18 cellular contexts compared by ENCODE assay signal in the genomic region with DNA sequence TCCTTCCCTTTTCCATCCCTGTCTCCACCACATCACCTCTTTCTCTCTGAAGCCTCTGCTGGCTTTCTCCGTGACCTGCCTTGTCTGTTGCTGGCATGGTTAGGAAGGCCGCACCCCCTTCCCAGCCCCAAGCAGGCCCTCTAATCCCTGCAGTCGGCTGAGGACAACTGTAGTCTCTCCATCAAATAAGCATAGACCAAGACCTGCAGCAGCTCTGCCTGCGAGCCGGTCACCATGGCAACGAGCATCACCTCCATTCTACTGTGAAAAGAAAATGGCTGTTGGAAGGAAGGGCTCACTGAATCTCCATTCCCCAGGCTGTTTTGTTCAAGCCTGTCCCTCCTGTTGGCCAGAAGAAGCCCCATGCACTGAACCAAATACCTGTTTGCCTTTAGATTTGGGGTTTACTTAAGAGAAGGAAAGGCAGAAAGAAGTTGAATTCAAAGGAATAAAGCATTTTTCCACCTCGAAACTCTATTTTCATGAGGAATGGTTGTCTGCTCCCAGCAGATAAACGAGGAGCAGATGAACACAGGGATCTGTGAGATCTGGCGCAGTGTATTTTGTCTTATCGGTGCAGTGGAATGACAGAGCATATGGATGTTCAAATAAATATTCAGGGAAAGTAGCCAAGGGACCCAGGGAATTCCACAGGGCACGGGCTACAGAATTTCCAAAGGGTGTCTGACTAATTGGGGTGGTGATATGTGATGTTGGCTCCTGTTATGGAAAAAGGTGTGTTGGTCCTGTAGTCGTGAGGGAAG.
A peak's percentile ranks its signal among the peaks of the same experiment; 100 is the strongest.
DNase-seq lines count a peak whose midpoint lies in the region; ATAC-seq, FAIRE-seq and TF ChIP-seq lines count a peak whose summit lies in the region.
"Had no signal": no experiment of that assay in that cellular context is flagged by ENCODE, and none has a peak within 500 bp of the region (broad histone marks: within the 10 kb centered on the region; RNA-seq: fewer than 3 reads in every experiment).

No MANE protein-coding gene starts in this region.

- no peak overlapping the region for H2BK12ac ChIP-seq in H1 (ENCODE audit: low read depth, low read length)

- H3K79me2 ChIP-seq in H1 (ENCODE audit: control insufficient read depth in 1 of 2, insufficient read depth in 2 of 2, low read length in 2 of 2), result no peaks in the 10 kb centered on the region
- no peaks in the 10 kb centered on the region for H3K79me2 ChIP-seq in HepG2 (ENCODE audit: insufficient read depth, low read length)
- no peaks in the 10 kb centered on the region for H3K79me2 ChIP-seq in smooth muscle cell (ENCODE audit: low read depth)

- no peak overlapping the region for H3K9ac ChIP-seq in H1 (replicated peaks in 1 of 4; ENCODE audit: extremely low read depth in 1 of 4, low read depth in 3 of 4, low read length in 3 of 4)
- H3K9ac ChIP-seq in HepG2 (ENCODE audit: insufficient read depth, low read depth, low read length), result no peak overlapping the region
- no peak overlapping the region for H3K9ac ChIP-seq in smooth muscle cell (ENCODE audit: low read depth)

- no peak overlapping the region for H3K23ac ChIP-seq in H1 (ENCODE audit: insufficient read length)

- no peak overlapping the region for H4K5ac ChIP-seq in H1 (ENCODE audit: insufficient read length, low read depth, low read length)

- no peaks in the 10 kb centered on the region for H3F3A ChIP-seq in smooth muscle cell (ENCODE audit: low read depth)

- H3K4me2 ChIP-seq in H1 (ENCODE audit: insufficient read depth in 1 of 2, low read depth in 2 of 2, low read length in 2 of 2) (no peak overlapping the region), HepG2 (ENCODE audit: low read depth, low read length) (no peak overlapping the region), smooth muscle cell (no peak overlapping the region)

- H3K4me1 ChIP-seq in H1 (replicated peaks in 1 of 4; ENCODE audit: control insufficient read depth in 3 of 4, insufficient read depth in 4 of 4, low read length in 3 of 4) (no peaks in the 10 kb centered on the region), HepG2 (ENCODE audit: insufficient read depth, low read length) (0 out of 2 replicates have a peak, but pooled peaks cover under 1% of the 10 kb centered on the region), smooth muscle cell (ENCODE audit: low read depth) (peaks cover 15% of the 10 kb centered on the region)
- H3K4me1 ChIP-seq: tibial artery had no signal

- H3K4me3 ChIP-seq in H1 (ENCODE audit: extremely low read depth in 1 of 4, insufficient read depth in 2 of 4, low read depth in 3 of 4, low read length in 4 of 4), result no peak overlapping the region
- H3K4me3 ChIP-seq in HepG2 (replicated peaks in 1 of 3; ENCODE audit: insufficient read depth in 1 of 3, low read depth in 2 of 3, low read length in 3 of 3), result no peak overlapping the region
- no peak overlapping the region for H3K4me3 ChIP-seq in smooth muscle cell
- H3K4me3 ChIP-seq: ovary, skin epidermis, tibial artery had no signal

- H3K27ac ChIP-seq in H1 (ENCODE audit: low read depth, low read length) (no peak overlapping the region), HepG2 (ENCODE audit: extremely low read length, insufficient read depth, low read length) (no peak overlapping the region), smooth muscle cell (ENCODE audit: low read depth) (no peak overlapping the region)
- H3K27ac ChIP-seq: skin epidermis, tibial artery had no signal

- no peak for ATAC-seq in HepG2
- ATAC-seq: esophagus mucosa had no signal

- H2AFZ ChIP-seq in H1 (ENCODE audit: low read length), result no peak overlapping the region
- no peak overlapping the region for H2AFZ ChIP-seq in HepG2 (ENCODE audit: low read length)
- no peak overlapping the region for H2AFZ ChIP-seq in smooth muscle cell (ENCODE audit: low read depth)

- no peak overlapping the region for H3K4me3 Mint-ChIP-seq in activated T-cell treated with anti-CD3 and anti-CD28 coated beads, Interleukin-2, amount 50 U/mL, for 24 hours

- no peaks in the 10 kb centered on the region for H3K36me3 Mint-ChIP-seq in activated T-cell treated with anti-CD3 and anti-CD28 coated beads, Interleukin-2, amount 50 U/mL, for 24 hours (ENCODE audit: low read depth)

- H3K18ac ChIP-seq in H1 (ENCODE audit: extremely low read depth, low read length), result no peak overlapping the region

- intact Hi-C loops in HepG2 (cut with micrococcal nuclease; ENCODE audit: unreplicated experiment), result no loop called here

- peak; percentile 6 for DNase-seq in NCI-H1105 (lab: John Stamatoyannopoulos, UW)
- DNase-seq in NCI-H2227 treated with DMSO at 0.1 percent for 48 hours (lab: John Stamatoyannopoulos, UW), result peak; percentile 69
- DNase-seq in H1 (ENCODE audit: low read depth in 1 of 2, low spot score in 2 of 2), result no peak
- DNase-seq in occipital lobe (lab: John Stamatoyannopoulos, UW), result peak; percentile 45
- DNase-seq in activated T-cell treated with anti-CD3 and anti-CD28 coated beads, Interleukin-2, amount 50 U/mL, for 24 hours, result no peak
- DNase-seq in HepG2 (ENCODE audit: low spot score), result no peak
- no peak for DNase-seq in smooth muscle cell (lab: John Stamatoyannopoulos, UW; ENCODE audit: unreplicated experiment)
- DNase-seq: activated CD4-positive, alpha-beta T cell treated with anti-CD3 and anti-CD28 coated beads for 1 hour; activated CD8-positive, alpha-beta memory T cell treated with anti-CD3 and anti-CD28 coated beads, Interleukin-2, amount 50 U/mL, for 4 hours; activated naive CD4-positive, alpha-beta T cell; dermis blood vessel endothelial cell; islet precursor cell; NCI-H2171 treated with DMSO at 0.1 percent for 48 hours; ovary; stimulated activated CD4-positive, alpha-beta T cell treated with anti-CD3 and anti-CD28 coated beads, Interleukin-4, amount 100 ng/mL, for 4 hours; tibial artery had no signal

- no peaks in the 10 kb centered on the region for H3K79me1 ChIP-seq in H1 (ENCODE audit: low read depth, low read length)

- no peak for TF ChIP-seq POLR2A in H1 (IDR thresholded peaks at IDR 0.05; ENCODE audit: control extremely low read depth in 1 of 2, low read depth in 2 of 2, low read length in 2 of 2)
- TF ChIP-seq POLR2A in HepG2 (IDR thresholded peaks at IDR 0.05; ENCODE audit: insufficient read depth in 1 of 2, low read depth in 2 of 2, low read length in 2 of 2), result no peak

- peaks cover 13% of the 10 kb centered on the region for H3K27me3 Mint-ChIP-seq in activated T-cell treated with anti-CD3 and anti-CD28 coated beads, Interleukin-2, amount 50 U/mL, for 24 hours

- H4K20me1 ChIP-seq in H1 (replicated peaks in 1 of 2; ENCODE audit: control insufficient read depth in 1 of 2, insufficient read depth in 2 of 2, low read length in 2 of 2) (no peaks in the 10 kb centered on the region), HepG2 (ENCODE audit: insufficient read depth, low read length) (no peaks in the 10 kb centered on the region), smooth muscle cell (ENCODE audit: low read depth) (no peaks in the 10 kb centered on the region)

- CTCF ChIA-PET in H1 (lab: Charles Lee; ENCODE audit: partially characterized antibody), result interaction anchor here (1.9 kb wide), 1 partner anchor 11 kb away, joined by 5 read pairs; no protein-coding TSS in a partner anchor
- CTCF ChIA-PET in HepG2 (lab: Yijun Ruan, JAX; ENCODE audit: low intra/inter-chr PET ratio, low total read pairs), result no interaction called here

- in situ Hi-C loops in HepG2 (cut with HindIII; ENCODE audit: extremely low pct_ligation_motif_present, low pct_unique_long_range_greater_than_20kb), result no loop called here

- no peaks in the 10 kb centered on the region for H3K9me3 ChIP-seq in H1 (ENCODE audit: insufficient read depth in 2 of 2, low read depth in 1 of 2, low read length in 1 of 2)
- no peaks in the 10 kb centered on the region for H3K9me3 ChIP-seq in HepG2 (ENCODE audit: low read length)
- no peaks in the 10 kb centered on the region for H3K9me3 ChIP-seq in smooth muscle cell (replicated peaks; ENCODE audit: low read depth)
- H3K9me3 ChIP-seq: ovary, tibial artery had no signal

- no peak overlapping the region; the same call in 1 of the 2 replicates for H4K8ac ChIP-seq in H1 (ENCODE audit: extremely low read depth, insufficient read depth, low read length)

- TF ChIP-seq CTCF in H1 (IDR thresholded peaks at IDR 0.05; ENCODE audit: control extremely low read depth in 1 of 3, insufficient read depth in 1 of 3, low read depth in 1 of 3, low read length in 3 of 3), result no peak
- no peak for TF ChIP-seq CTCF in HepG2 (CRISPR knock-in tag; IDR thresholded peaks at IDR 0.05)
- TF ChIP-seq CTCF in smooth muscle cell (IDR thresholded peaks at IDR 0.05; ENCODE audit: borderline replicate concordance, insufficient read depth, poor library complexity, severe bottlenecking), result no peak

- H2BK5ac ChIP-seq in H1 (ENCODE audit: low read depth, low read length), result no peak overlapping the region

- H3K56ac ChIP-seq in H1 (replicated peaks; ENCODE audit: insufficient read length, low read depth, low read length), result no peak overlapping the region

- no peak overlapping the region for H2BK15ac ChIP-seq in H1 (ENCODE audit: low read length)

- no peak overlapping the region for H2BK20ac ChIP-seq in H1 (ENCODE audit: low read length)

- H3K4ac ChIP-seq in H1 (replicated peaks; ENCODE audit: insufficient read length, low read depth, low read length), result no peak overlapping the region

- H3K9me3 Mint-ChIP-seq in activated T-cell treated with anti-CD3 and anti-CD28 coated beads, Interleukin-2, amount 50 U/mL, for 24 hours, result no peaks in the 10 kb centered on the region

- H3K27ac Mint-ChIP-seq in activated T-cell treated with anti-CD3 and anti-CD28 coated beads, Interleukin-2, amount 50 U/mL, for 24 hours, result no peak overlapping the region

- H2BK120ac ChIP-seq in H1 (replicated peaks; ENCODE audit: low read depth, low read length), result no peak overlapping the region

- no peak for TF ChIP-seq EP300 in H1 (IDR thresholded peaks at IDR 0.05; ENCODE audit: borderline replicate concordance in 1 of 2, low read depth in 2 of 2, low read length in 2 of 2)
- no peak for TF ChIP-seq EP300 in HepG2 (IDR thresholded peaks at IDR 0.05; ENCODE audit: low read depth in 2 of 2, low read length in 2 of 2)
- no peak for TF ChIP-seq EP300 in HepG2 (CRISPR knock-in tag; IDR thresholded peaks at IDR 0.05; ENCODE audit: borderline replicate concordance)

- POLR2A ChIA-PET in H1 (lab: Charles Lee; ENCODE audit: partially characterized antibody), result no interaction called here
- POLR2A ChIA-PET in HepG2 (lab: Yijun Ruan, JAX), result no interaction called here

- no peak overlapping the region for H3K14ac ChIP-seq in H1 (ENCODE audit: insufficient read length)

- no TSS peak for BruUV-seq in HepG2 (replicated peaks; lab: Mats Ljungman, UMichigan)

- TF ChIP-seq RAD21 in H1 (IDR thresholded peaks at IDR 0.05 in 1 of 2, conservative IDR thresholded peaks at IDR 0.05 in 1 of 2; ENCODE audit: low read depth in 2 of 2, low read length in 2 of 2) (no peak), HepG2 (CRISPR knock-in tag; IDR thresholded peaks at IDR 0.05) (no peak)

- WGBS in H1 (ENCODE audit: extremely low coverage in 1 of 2, insufficient coverage in 1 of 2, insufficient read length in 1 of 2, insufficient replicate concordance in 2 of 2, low coverage in 1 of 2, low lambda C conversion rate in 2 of 2, missing lambda C conversion rate in 1 of 2), 2 experiments, result 92% methylated on average over 12 of the region's 12 CpGs; no CpG with 5 or more reads in 1 of the 2 experiments
- WGBS in HepG2 (ENCODE audit: low lambda C conversion rate), result 20% methylated on average over 12 of the region's 12 CpGs
- WGBS in smooth muscle cell (ENCODE audit: low lambda C conversion rate), result 87% methylated on average over 12 of the region's 12 CpGs

- H3K23me2 ChIP-seq in H1 (ENCODE audit: low read depth, low read length), result no peaks in the 10 kb centered on the region

- no peaks in the 10 kb centered on the region for H3K4me1 Mint-ChIP-seq in activated T-cell treated with anti-CD3 and anti-CD28 coated beads, Interleukin-2, amount 50 U/mL, for 24 hours (ENCODE audit: low read depth)

- no peak overlapping the region for H4K91ac ChIP-seq in H1 (replicated peaks; ENCODE audit: insufficient read length, low read length)

- H3K36me3 ChIP-seq in H1 (ENCODE audit: control insufficient read depth in 2 of 4, insufficient read depth in 4 of 4, low read length in 3 of 4), result no peaks in the 10 kb centered on the region
- H3K36me3 ChIP-seq in HepG2 (replicated peaks in 1 of 2; ENCODE audit: control insufficient read depth in 1 of 2, insufficient read depth in 2 of 2, low read length in 2 of 2), result no peaks in the 10 kb centered on the region
- no peaks in the 10 kb centered on the region for H3K36me3 ChIP-seq in smooth muscle cell (ENCODE audit: low read depth)
- H3K36me3 ChIP-seq: ovary, tibial artery had no signal

- H2AK5ac ChIP-seq in H1 (ENCODE audit: low read depth, low read length), result no peak overlapping the region

- H3K27me3 ChIP-seq in H1 (replicated peaks in 1 of 4; ENCODE audit: control insufficient read depth in 3 of 4, extremely low read depth in 1 of 4, insufficient read depth in 3 of 4, low read length in 3 of 4) (no peaks in the 10 kb centered on the region), HepG2 (ENCODE audit: control insufficient read depth in 1 of 2, insufficient read depth in 2 of 2, low read length in 2 of 2) (peaks cover 0 to 24% of the 10 kb centered on the region in 2 experiments; a peak in 1 of 5 replicates), smooth muscle cell (ENCODE audit: low read depth) (no peaks in the 10 kb centered on the region)
- H3K27me3 ChIP-seq: ovary, tibial artery had no signal

- no peak for FAIRE-seq in H1 (lab: Jason Lieb, UNC)
- FAIRE-seq in HepG2 (lab: Jason Lieb, UNC), result no peak

Comparison
In these comparisons a context has a peak if more than half of its experiments do, and no peak if none do; other contexts are left out.
1. DNase-seq: peak in NCI-H1105 (single experiment), NCI-H2227 treated with DMSO at 0.1 percent for 48 hours (single experiment) and occipital lobe (single experiment); none in H1 (0 of 2), activated T-cell treated with anti-CD3 and anti-CD28 coated beads, Interleukin-2, amount 50 U/mL, for 24 hours (single experiment), HepG2 (single experiment) and smooth muscle cell (single experiment).